Comparison of ENCODE assay signal across 8 cellular contexts in genomic region chr1:180230416-180230790, GRCh38. TPM values are rescaled to one million over a fixed set of nuclear protein-coding genes. Genes with fewer than 3 reads are reported as not detected.
DNase-seq lines count a peak whose midpoint lies in the region; ATAC-seq and TF ChIP-seq lines count a peak whose summit lies in the region.

No MANE protein-coding gene starts in this region.

- H2AK5ac ChIP-seq in mesenchymal stem cell (ENCODE audit: low read length, severe bottlenecking), result no peak overlapping the region

- H3K9me3 Mint-ChIP-seq in activated naive CD8-positive, alpha-beta T cell (ENCODE audit: low read depth), result no peaks in the 10 kb centered on the region

- no peak overlapping the region for H3K27ac ChIP-seq in HCT116 (ENCODE audit: low read depth, low read length)
- no peak overlapping the region for H3K27ac ChIP-seq in mesenchymal stem cell (ENCODE audit: low read length, poor library complexity, severe bottlenecking)

- no peak for TF ChIP-seq CTCF in AG09309 (IDR thresholded peaks at IDR 0.05; ENCODE audit: control insufficient read depth, insufficient read depth, low read depth, low read length, missing control alignments)
- no peak for TF ChIP-seq CTCF in HCT116 (IDR thresholded peaks at IDR 0.05 in 2 of 3, conservative IDR thresholded peaks at IDR 0.05 in 1 of 3; ENCODE audit: borderline replicate concordance in 1 of 3, insufficient read depth in 1 of 3, low read depth in 2 of 3, low read length in 2 of 3)

- H3K27ac Mint-ChIP-seq in activated naive CD8-positive, alpha-beta T cell, result no peak overlapping the region

- H3K23ac ChIP-seq in mesenchymal stem cell (ENCODE audit: low read length in 2 of 2), result peak overlapping the region in 1 of 2 experiments; percentile 84

- RAD21 ChIA-PET in HCT116 (lab: Charles Lee; ENCODE audit: low non-redundant PET in 1 of 2, low total read pairs in 2 of 2, uncharacterized antibody in 2 of 2, unreplicated experiment in 2 of 2), result no interaction called here

- H3K9me3 ChIP-seq in HCT116 (ENCODE audit: control insufficient read depth in 1 of 2, insufficient read depth in 1 of 2, low read depth in 1 of 2, low read length in 2 of 2) (no peaks in the 10 kb centered on the region), mesenchymal stem cell (ENCODE audit: control insufficient read depth, low read length) (no peaks in the 10 kb centered on the region)

- TF ChIP-seq POLR2A in HCT116 (IDR thresholded peaks at IDR 0.05; ENCODE audit: borderline replicate concordance, extremely low read depth, insufficient read depth, insufficient read length), result no peak

- H3K4me1 ChIP-seq in HCT116 (ENCODE audit: control insufficient read depth in 1 of 2, insufficient read depth in 2 of 2, low read length in 2 of 2) (peaks cover 10 to 28% of the 10 kb centered on the region in 2 experiments), mesenchymal stem cell (ENCODE audit: control insufficient read depth, insufficient read depth, low read depth, low read length) (peaks cover 51% of the 10 kb centered on the region)

- no peak overlapping the region for H4K91ac ChIP-seq in mesenchymal stem cell (ENCODE audit: low read length)

- no peaks in the 10 kb centered on the region for H4K20me1 ChIP-seq in HCT116 (ENCODE audit: insufficient read depth)

- TF ChIP-seq RAD21 in HCT116 (IDR thresholded peaks at IDR 0.05; ENCODE audit: low read depth), result no peak

- H3K14ac ChIP-seq in mesenchymal stem cell (ENCODE audit: low read length in 2 of 2), result no peak overlapping the region

- no peak overlapping the region for H4K8ac ChIP-seq in mesenchymal stem cell (ENCODE audit: low read length)

- no TSS peak for BruUV-seq in HCT116 (replicated peaks; lab: Mats Ljungman, UMichigan)

- H2AFZ ChIP-seq in HCT116 (ENCODE audit: low read depth, low read length, poor library complexity, severe bottlenecking) (peak overlapping the region; percentile 97), mesenchymal stem cell (ENCODE audit: low read depth, low read length) (peak overlapping the region; percentile 34)

- peaks cover 21% of the 10 kb centered on the region for H3K4me1 Mint-ChIP-seq in activated naive CD8-positive, alpha-beta T cell (ENCODE audit: low read depth)

- under 1% methylated on average over 26 of the region's 28 CpGs for WGBS in mesenchymal stem cell

- H3K4me2 ChIP-seq in HCT116 (ENCODE audit: low read length) (peak overlapping the region; percentile 100), mesenchymal stem cell (ENCODE audit: low read length, poor library complexity, severe bottlenecking) (peak overlapping the region; percentile 99)

- peak overlapping the region; percentile 46 for H3K9ac ChIP-seq in HCT116 (ENCODE audit: low read length)
- H3K9ac ChIP-seq in mesenchymal stem cell (ENCODE audit: low read length), result no peak overlapping the region

- H3K79me2 ChIP-seq in HCT116 (ENCODE audit: insufficient read depth, low read length), result no peaks in the 10 kb centered on the region

- no peaks in the 10 kb centered on the region for H3K9me2 ChIP-seq in HCT116 (ENCODE audit: insufficient read depth)

- H3K4ac ChIP-seq in mesenchymal stem cell (ENCODE audit: low read depth in 1 of 2, low read length in 2 of 2), result no peak overlapping the region

- ATAC-seq in HCT116 (peak; percentile 10), GM19351 (IDR thresholded peaks at IDR 0.05; ENCODE audit: unreplicated experiment) (no peak), HG02763 (IDR thresholded peaks at IDR 0.05; ENCODE audit: unreplicated experiment) (no peak), HG02571 (IDR thresholded peaks at IDR 0.05; ENCODE audit: unreplicated experiment) (no peak)

- no peak overlapping the region for H2BK5ac ChIP-seq in mesenchymal stem cell (ENCODE audit: low read depth, low read length, poor library complexity, severe bottlenecking)

- DNase-seq in AG09309 (ENCODE audit: low read depth) (no peak), HCT116 (ENCODE audit: low read depth, low spot score) (no peak), mesenchymal stem cell (no peak), DMS153 treated with DMSO at 0.1 percent for 48 hours (lab: John Stamatoyannopoulos, UW; ENCODE audit: unreplicated experiment) (no peak)

- CTCF ChIA-PET in HCT116 (lab: Charles Lee), result interaction anchor here (1.2 to 1.3 kb wide), 2 partner anchors 13 to 416 kb away, joined by 3 to 4 read pairs; no protein-coding TSS in a partner anchor

- intact Hi-C loops in HCT116 (cut with micrococcal nuclease), result no loop called here

- peak overlapping the region; percentile 33 for H2BK15ac ChIP-seq in mesenchymal stem cell (ENCODE audit: low read depth, poor library complexity, severe bottlenecking)

- H3K18ac ChIP-seq in mesenchymal stem cell (ENCODE audit: low read depth in 1 of 2, low read length in 2 of 2), result peak overlapping the region in 1 of 2 experiments; percentile 19

- H2BK12ac ChIP-seq in mesenchymal stem cell (ENCODE audit: low read length in 2 of 2), result peak overlapping the region in 1 of 2 experiments; percentile 19

- H3K36me3 ChIP-seq in HCT116 (ENCODE audit: control insufficient read depth in 1 of 2, insufficient read depth in 2 of 2, low read length in 2 of 2) (no peaks in the 10 kb centered on the region), mesenchymal stem cell (ENCODE audit: control insufficient read depth in 1 of 2, insufficient read depth in 2 of 2, low read depth in 1 of 2, low read length in 2 of 2) (no peaks in the 10 kb centered on the region)

- H3K27me3 ChIP-seq in HCT116 (ENCODE audit: insufficient read depth, low read length) (0 out of 2 replicates have a peak, but pooled peaks cover 3% of the 10 kb centered on the region), mesenchymal stem cell (ENCODE audit: control insufficient read depth in 1 of 2, insufficient read depth in 1 of 2, low read length in 2 of 2) (peaks cover 65 to 91% of the 10 kb centered on the region in 2 experiments)

- POLR2A ChIA-PET in HCT116 (lab: Charles Lee), result no interaction called here

- no peak overlapping the region for H2BK120ac ChIP-seq in mesenchymal stem cell (ENCODE audit: low read depth, low read length)

- H3K4me3 ChIP-seq in AG09309 (ENCODE audit: control insufficient read depth, low read depth, low read length) (peak overlapping the region; percentile 36), HCT116 (replicated peaks in 1 of 2; ENCODE audit: low read depth in 1 of 2, low read length in 2 of 2) (peak overlapping the region; percentile 45 to 71), mesenchymal stem cell (ENCODE audit: insufficient read depth in 1 of 2, low read depth in 1 of 2, low read length in 2 of 2) (peak overlapping the region; percentile 62 to 75)

- peak overlapping the region; percentile 82 for H3K4me3 Mint-ChIP-seq in activated naive CD8-positive, alpha-beta T cell

- peaks cover 31% of the 10 kb centered on the region for H3K27me3 Mint-ChIP-seq in activated naive CD8-positive, alpha-beta T cell

- H3K79me1 ChIP-seq in mesenchymal stem cell (replicated peaks; ENCODE audit: low read length, poor library complexity, severe bottlenecking), result no peaks in the 10 kb centered on the region

- H3K36me3 Mint-ChIP-seq in activated naive CD8-positive, alpha-beta T cell, result no peaks in the 10 kb centered on the region

TF ChIP-seq in HCT116, 20 proteins besides CTCF, POLR2A, EP300 and RAD21:
- no peak for TF ChIP-seq FOSL1 (IDR thresholded peaks at IDR 0.05; ENCODE audit: low read depth)
- TF ChIP-seq EZH2phosphoT487 (IDR thresholded peaks at IDR 0.05; ENCODE audit: borderline replicate concordance), result no peak
TF ChIP-seq in HCT116: peak in this region for 0.

RNA-seq across cellular contexts. Expression of gene LHX4, which starts 0.3 kb away (rescaled TPM):
- total RNA-seq in HCT116 (2021; ENCODE audit: unreplicated experiment), result 0.44 TPM
- polyA plus RNA-seq in HCT116 (2012), result 0.31 TPM in 2 replicates
- 0.01 TPM for polyA plus RNA-seq in mesenchymal stem cell (2013, experiment 1 of 2)
- 0.01 TPM for polyA plus RNA-seq in mesenchymal stem cell (2013, experiment 2 of 2)
